In genomic region chr20:54622338-54623280, GRCh38 we compare ENCODE assay signal across 23 cellular contexts.
DNase-seq lines count a peak whose midpoint lies in the region; ATAC-seq and TF ChIP-seq lines count a peak whose summit lies in the region.
"Had no signal": no experiment of that assay in that cellular context is flagged by ENCODE, and none has a peak within 500 bp of the region (broad histone marks: within the 10 kb centered on the region; RNA-seq: fewer than 3 reads in every experiment).

No MANE protein-coding gene starts in this region.

- H2AFZ ChIP-seq in HCT116 (ENCODE audit: low read depth, low read length, poor library complexity, severe bottlenecking) (no peak overlapping the region), neural progenitor cell (replicated peaks) (no peak overlapping the region)

- H3K9me3 Mint-ChIP-seq in neural progenitor cell = peaks cover 3% of the 10 kb centered on the region
- H3K9me3 Mint-ChIP-seq: naive thymus-derived CD4-positive, alpha-beta T cell; T-helper 1 cell treated with Interleukin-12 subunit alpha and Interleukin-12 subunit beta and Interleukin-4 antibody, amounts not matched to agents 30 μg/mL and 1 μg/mL, for 36 hours had no signal

- H3K9me3 ChIP-seq in HCT116 (ENCODE audit: control insufficient read depth in 1 of 2, insufficient read depth in 1 of 2, low read depth in 1 of 2, low read length in 2 of 2) (no peaks in the 10 kb centered on the region), neural progenitor cell (ENCODE audit: low read depth) (no peaks in the 10 kb centered on the region)
- H3K9me3 ChIP-seq: BLaER1 treated with 17β-estradiol and CSF1 and Interleukin-3, amounts not matched to agents 10 nM and 100 nM; heart right ventricle; thoracic aorta had no signal

- DNase-seq in DMS 273 (lab: John Stamatoyannopoulos, UW; ENCODE audit: unreplicated experiment) = peak; percentile 43
- DNase-seq in DMS 273 treated with DMSO at 0.1 percent for 48 hours (lab: John Stamatoyannopoulos, UW) = no peak
- no peak for DNase-seq in HCT116 (ENCODE audit: low read depth, low spot score)
- DNase-seq in neural progenitor cell (ENCODE audit: low spot score) = no peak
- DNase-seq in NCI-H510A treated with DMSO at 0.1 percent for 48 hours (lab: John Stamatoyannopoulos, UW) = no peak
- DNase-seq in left lobe of liver (ENCODE audit: low spot score) = no peak
- DNase-seq: activated CD8-positive, alpha-beta T cell treated with anti-CD3 and anti-CD28 coated beads, Interleukin-2, amount 10 ng/mL, durations not matched to agents 7 days and 5 days; DMS53; heart right ventricle; naive thymus-derived CD4-positive, alpha-beta T cell; NCI-H187 treated with DMSO at 0.1 percent for 48 hours; SHP77 had no signal

- CTCF ChIA-PET in HCT116 (lab: Charles Lee) = no interaction called here

- peaks cover 50% of the 10 kb centered on the region for H3K4me1 Mint-ChIP-seq in neural progenitor cell

- no peak for TF ChIP-seq RAD21 in HCT116 (IDR thresholded peaks at IDR 0.05; ENCODE audit: low read depth)

- H3K36me3 ChIP-seq in HCT116 (ENCODE audit: control insufficient read depth in 1 of 2, insufficient read depth in 2 of 2, low read length in 2 of 2) (no peaks in the 10 kb centered on the region), neural progenitor cell (no peaks in the 10 kb centered on the region)
- H3K36me3 ChIP-seq: BLaER1 treated with 17β-estradiol and CSF1 and Interleukin-3, amounts not matched to agents 10 nM and 100 nM; cardiac muscle cell; heart right ventricle; thoracic aorta had no signal

- intact Hi-C loops in HCT116 (cut with micrococcal nuclease) = no loop called here

- H3K4me1 ChIP-seq in HCT116 (ENCODE audit: control insufficient read depth in 1 of 2, insufficient read depth in 2 of 2, low read length in 2 of 2) = peaks cover 11 to 12% of the 10 kb centered on the region in 2 experiments
- peaks cover 24% of the 10 kb centered on the region for H3K4me1 ChIP-seq in neural progenitor cell

- peaks cover 18% of the 10 kb centered on the region for H3F3A ChIP-seq in neural progenitor cell (ENCODE audit: low read depth)

- H3K27me3 Mint-ChIP-seq in neural progenitor cell (ENCODE audit: insufficient read depth, low read depth) = no peaks in the 10 kb centered on the region

- H3K4me3 ChIP-seq in HCT116 (replicated peaks in 1 of 2; ENCODE audit: low read depth in 1 of 2, low read length in 2 of 2) (no peak overlapping the region), neural progenitor cell (no peak overlapping the region)
- H3K4me3 ChIP-seq: BLaER1 treated with 17β-estradiol and CSF1 and Interleukin-3, amounts not matched to agents 10 nM and 100 nM; cardiac muscle cell; heart right ventricle; skin epidermis; thoracic aorta had no signal

- no peaks in the 10 kb centered on the region for H3K9me2 ChIP-seq in HCT116 (ENCODE audit: insufficient read depth)

- H3K27ac ChIP-seq in HCT116 (ENCODE audit: low read depth, low read length) = no peak overlapping the region
- peak overlapping the region; percentile 8 for H3K27ac ChIP-seq in cingulate gyrus (ENCODE audit: low read depth, low read length)
- no peak overlapping the region for H3K27ac ChIP-seq in neural progenitor cell
- H3K27ac ChIP-seq: 22Rv1; BLaER1 treated with 17β-estradiol and CSF1 and Interleukin-3, amounts not matched to agents 10 nM and 100 nM; cardiac muscle cell; skin epidermis; thoracic aorta; VCaP had no signal

- peaks cover 4% of the 10 kb centered on the region for H3K36me3 Mint-ChIP-seq in neural progenitor cell
- H3K36me3 Mint-ChIP-seq: activated naive CD8-positive, alpha-beta T cell; naive thymus-derived CD4-positive, alpha-beta T cell had no signal

- peak overlapping the region; percentile 23; the same call in 1 of the 2 replicates for H3K4me2 ChIP-seq in HCT116 (ENCODE audit: low read length)
- H3K4me2 ChIP-seq in neural progenitor cell = no peak overlapping the region

- no TSS peak for BruUV-seq in HCT116 (replicated peaks; lab: Mats Ljungman, UMichigan)

- H3K27me3 ChIP-seq in HCT116 (ENCODE audit: insufficient read depth, low read length) = no peaks in the 10 kb centered on the region; the same call in 1 of the 2 replicates
- H3K27me3 ChIP-seq in neural progenitor cell = no peaks in the 10 kb centered on the region
- H3K27me3 ChIP-seq: BLaER1 treated with 17β-estradiol and CSF1 and Interleukin-3, amounts not matched to agents 10 nM and 100 nM; cardiac muscle cell; heart right ventricle had no signal

- RAD21 ChIA-PET in HCT116 (lab: Charles Lee; ENCODE audit: low non-redundant PET in 1 of 2, low total read pairs in 2 of 2, uncharacterized antibody in 2 of 2, unreplicated experiment in 2 of 2) = no interaction called here

- H4K20me1 ChIP-seq in HCT116 (ENCODE audit: insufficient read depth) (no peaks in the 10 kb centered on the region), neural progenitor cell (ENCODE audit: low read depth) (no peaks in the 10 kb centered on the region)
- H4K20me1 ChIP-seq: BLaER1 treated with 17β-estradiol and CSF1 and Interleukin-3, amounts not matched to agents 10 nM and 100 nM had no signal

- H3K9ac ChIP-seq in HCT116 (ENCODE audit: low read length) = no peak overlapping the region
- no peak overlapping the region for H3K9ac ChIP-seq in neural progenitor cell
- H3K9ac ChIP-seq: BLaER1 treated with 17β-estradiol and CSF1 and Interleukin-3, amounts not matched to agents 10 nM and 100 nM had no signal

- POLR2A ChIA-PET in HCT116 (lab: Charles Lee) = no interaction called here

- TF ChIP-seq CTCF in HCT116 (IDR thresholded peaks at IDR 0.05 in 2 of 3, conservative IDR thresholded peaks at IDR 0.05 in 1 of 3; ENCODE audit: borderline replicate concordance in 1 of 3, insufficient read depth in 1 of 3, low read depth in 2 of 3, low read length in 2 of 3) (no peak), neural progenitor cell (IDR thresholded peaks at IDR 0.05) (no peak)

- peak overlapping the region; percentile 4 for H3K4me3 Mint-ChIP-seq in neural progenitor cell
- H3K4me3 Mint-ChIP-seq: activated CD8-positive, alpha-beta T cell treated with anti-CD3 and anti-CD28 coated beads, Interleukin-2, amount 10 ng/mL, durations not matched to agents 7 days and 5 days; activated naive CD8-positive, alpha-beta T cell; naive thymus-derived CD4-positive, alpha-beta T cell; T-helper 1 cell treated with Interleukin-12 subunit alpha and Interleukin-12 subunit beta and Interleukin-4 antibody, amounts not matched to agents 30 μg/mL and 1 μg/mL, for 36 hours had no signal

- H3K79me2 ChIP-seq in HCT116 (ENCODE audit: insufficient read depth, low read length) (no peaks in the 10 kb centered on the region), neural progenitor cell (ENCODE audit: low read depth) (no peaks in the 10 kb centered on the region)

- TF ChIP-seq POLR2A in HCT116 (IDR thresholded peaks at IDR 0.05; ENCODE audit: borderline replicate concordance, extremely low read depth, insufficient read depth, insufficient read length) = no peak

- no peak for ATAC-seq in HCT116
- ATAC-seq in HG03439 (IDR thresholded peaks at IDR 0.05; ENCODE audit: unreplicated experiment) = no peak
- ATAC-seq in left lobe of liver = no peak
- ATAC-seq: activated CD8-positive, alpha-beta T cell treated with anti-CD3 and anti-CD28 coated beads, Interleukin-2, amount 10 ng/mL, durations not matched to agents 7 days and 5 days; esophagus mucosa; heart right ventricle; naive thymus-derived CD4-positive, alpha-beta T cell had no signal

- H3K27ac Mint-ChIP-seq in neural progenitor cell = peak overlapping the region; percentile 65
- H3K27ac Mint-ChIP-seq: activated CD8-positive, alpha-beta T cell treated with anti-CD3 and anti-CD28 coated beads, Interleukin-2, amount 10 ng/mL, durations not matched to agents 7 days and 5 days; activated naive CD8-positive, alpha-beta T cell; naive thymus-derived CD4-positive, alpha-beta T cell; T-helper 1 cell treated with Interleukin-12 subunit alpha and Interleukin-12 subunit beta and Interleukin-4 antibody, amounts not matched to agents 30 μg/mL and 1 μg/mL, for 36 hours had no signal

TF ChIP-seq in HCT116, 20 proteins besides CTCF, POLR2A, EP300 and RAD21:
- TF ChIP-seq TCF7L2 (IDR thresholded peaks at IDR 0.05; ENCODE audit: borderline replicate concordance, extremely low read depth, insufficient read depth, insufficient read length) = no peak
- no peak for TF ChIP-seq ZFX (IDR thresholded peaks at IDR 0.05)
- TF ChIP-seq ZNF274 (IDR thresholded peaks at IDR 0.05; ENCODE audit: low read depth, low read length) = no peak
- TF ChIP-seq EGR1 (IDR thresholded peaks at IDR 0.05; ENCODE audit: low read depth) = peak; percentile 32; the same call in 1 of the 2 replicates
